ENCODE assay signal across 9 cellular contexts in genomic region chr22:32531955-32532818, GRCh38. TPM values are rescaled to one million over a fixed set of nuclear protein-coding genes. Genes with fewer than 3 reads are reported as not detected.
A peak's percentile ranks its signal among the peaks of the same experiment; 100 is the strongest.
DNase-seq lines count a peak whose midpoint lies in the region; ATAC-seq and TF ChIP-seq lines count a peak whose summit lies in the region.
"Had no signal": no experiment of that assay in that cellular context is flagged by ENCODE, and none has a peak within 500 bp of the region (broad histone marks: within the 10 kb centered on the region; RNA-seq: fewer than 3 reads in every experiment).

No MANE protein-coding gene starts in this region.

- H3K4ac ChIP-seq in IMR-90 (ENCODE audit: low read depth, low read length): peak overlapping the region; percentile 92

- TF ChIP-seq POLR2A in IMR-90 (IDR thresholded peaks at IDR 0.05; ENCODE audit: low read depth, low read length) (no peak; the same call in 1 of the 2 replicates), stomach (IDR thresholded peaks at IDR 0.05) (no peak)

- no peak overlapping the region for H3K4me2 ChIP-seq in IMR-90 (ENCODE audit: low read depth, low read length)
- H3K4me2 ChIP-seq: KMS-11 had no signal

- H3K4me1 ChIP-seq in IMR-90 (ENCODE audit: control insufficient read depth, insufficient read depth, low read length) (peaks cover 25% of the 10 kb centered on the region), stomach (peaks cover 25 to 44% (median 33%) of the 10 kb centered on the region in 4 donors)

- H4K8ac ChIP-seq in IMR-90 (ENCODE audit: low read depth in 2 of 2, low read length in 2 of 2): peak overlapping the region; percentile 43 to 88

- in situ Hi-C loops in IMR-90 (cut with MboI; ENCODE audit: low sequenced_read_pairs): no loop called here

- intact Hi-C loops in IMR-90 (cut with micrococcal nuclease): loop anchor here (2.0 kb wide), 1 partner anchor 91 kb away; no protein-coding TSS in a partner anchor
- intact Hi-C loops in stomach (cut with DNase I; ENCODE audit: low total_unique reads): loop anchor here (10.0 kb wide), 2 partner anchors 103 to 263 kb away; no protein-coding TSS in a partner anchor

- H3K79me1 ChIP-seq in IMR-90 (ENCODE audit: low read depth in 1 of 2, low read length in 2 of 2): 0 out of 4 replicates have a peak, but pooled peaks cover 0 to 5% of the 10 kb centered on the region in 2 experiments

- H3K27ac ChIP-seq in IMR-90 (ENCODE audit: insufficient read depth, low read length) (peak overlapping the region; percentile 33; the same call in 1 of the 2 replicates), stomach (peak overlapping the region; percentile 11 to 75 (median 61))
- H3K27ac ChIP-seq: KMS-11 had no signal

- no peaks in the 10 kb centered on the region for H3K27me3 Mint-ChIP-seq in brain

- no peak overlapping the region for H3K4me3 ChIP-seq in IMR-90 (ENCODE audit: insufficient read depth, low read depth, low read length)
- no peak overlapping the region for H3K4me3 ChIP-seq in stomach

- peaks cover 0 to 7% (median 0%) of the 10 kb centered on the region in 5 experiments for H3K9me3 Mint-ChIP-seq in brain

- H3K4me3 Mint-ChIP-seq in brain: peak overlapping the region in 3 of 5 experiments; percentile 17 to 47 (median 33)

- H3K36me3 ChIP-seq in IMR-90 (ENCODE audit: control insufficient read depth, insufficient read depth, low read length) (no peaks in the 10 kb centered on the region), stomach (no peaks in the 10 kb centered on the region)

- H3K4me1 Mint-ChIP-seq in brain: peaks cover 46% of the 10 kb centered on the region

- H3K9ac ChIP-seq in IMR-90 (ENCODE audit: low read depth, low read length): peak overlapping the region; percentile 14; the same call in 1 of the 2 replicates
- H3K9ac ChIP-seq: KMS-11 had no signal

- no peaks in the 10 kb centered on the region for H3K27me3 ChIP-seq in IMR-90 (ENCODE audit: control insufficient read depth, insufficient read depth, low read length)
- peaks cover 0 to 26% (median 0%) of the 10 kb centered on the region in 3 donors for H3K27me3 ChIP-seq in stomach

- TF ChIP-seq CTCF in IMR-90 (conservative IDR thresholded peaks at IDR 0.05; ENCODE audit: low read depth, low read length): no peak
- TF ChIP-seq CTCF in brain (conservative IDR thresholded peaks at IDR 0.05): no peak
- no peak for TF ChIP-seq CTCF in stomach (IDR thresholded peaks at IDR 0.05)

- BruUV-seq in IMR-90 (replicated peaks; lab: Mats Ljungman, UMichigan): no TSS peak

- H4K20me1 ChIP-seq in IMR-90 (ENCODE audit: insufficient read depth, low read length): no peaks in the 10 kb centered on the region

- dilution Hi-C loops in IMR-90 (cut with HindIII; ENCODE audit: low sequenced_read_pairs, unreplicated experiment): no loop called here

- H3K9me1 ChIP-seq in IMR-90 (ENCODE audit: insufficient read depth, low read length): peaks cover 14% of the 10 kb centered on the region

- peak overlapping the region; percentile 67 for H3K14ac ChIP-seq in IMR-90 (replicated peaks; ENCODE audit: low read depth, low read length)

- H2AK5ac ChIP-seq in IMR-90 (ENCODE audit: low read depth, low read length): peak overlapping the region; percentile 62; the same call in 1 of the 2 replicates

- CTCF ChIA-PET in IMR-90 (lab: Yijun Ruan, JAX): interaction anchor here (0.7 to 1.5 kb wide), 4 partner anchors 10 to 414 kb away, joined by 3 to 9 read pairs (median 3); no protein-coding TSS in a partner anchor

- 0 out of 2 replicates have a peak overlapping the region, but pooled peaks have one; percentile 55 for H3K56ac ChIP-seq in IMR-90 (ENCODE audit: extremely low read depth, insufficient read depth, low read length)

- peak overlapping the region; percentile 49; the same call in 1 of the 2 replicates for H3K23ac ChIP-seq in IMR-90 (ENCODE audit: low read depth, low read length)

- no peak overlapping the region for H2BK5ac ChIP-seq in IMR-90 (ENCODE audit: low read depth, low read length, poor library complexity, severe bottlenecking)

- peak overlapping the region; percentile 45; the same call in 1 of the 2 replicates for H4K5ac ChIP-seq in IMR-90 (ENCODE audit: low read depth, low read length)

- POLR2A ChIA-PET in IMR-90 (lab: Charles Lee; ENCODE audit: unreplicated experiment): interaction anchor here (0.8 to 1.8 kb wide), 2 partner anchors 11 to 269 kb away, joined by 3 to 5 read pairs; partner anchors contain the start of gene TIMP3

- H3K27ac Mint-ChIP-seq in brain: peak overlapping the region in 4 of 5 experiments; percentile 26 to 89 (median 74)

- no peak for TF ChIP-seq RAD21 in IMR-90 (IDR thresholded peaks at IDR 0.05; ENCODE audit: low read length)

- peak overlapping the region; percentile 52; the same call in 2 of the 3 replicates for H2BK15ac ChIP-seq in IMR-90 (ENCODE audit: low read depth, low read length)

- no peaks in the 10 kb centered on the region for H3K36me3 Mint-ChIP-seq in brain

- no peaks in the 10 kb centered on the region for H3K9me3 ChIP-seq in IMR-90 (ENCODE audit: control insufficient read depth, insufficient read depth, low read length)
- H3K9me3 ChIP-seq in stomach: no peaks in the 10 kb centered on the region

- peak overlapping the region; percentile 83 for H2AFZ ChIP-seq in IMR-90 (replicated peaks; ENCODE audit: low read length, poor library complexity)

- peak overlapping the region; percentile 6 for H2AK9ac ChIP-seq in IMR-90 (replicated peaks; ENCODE audit: low read depth, low read length, poor library complexity)

- peak overlapping the region; percentile 89 for H4K91ac ChIP-seq in IMR-90 (ENCODE audit: insufficient read depth, low read depth, low read length)

- peak overlapping the region; percentile 4; the same call in 1 of the 2 replicates for H3K18ac ChIP-seq in IMR-90 (ENCODE audit: low read depth, low read length)

- TF ChIP-seq EP300 in stomach (IDR thresholded peaks at IDR 0.05): no peak

- peak overlapping the region; percentile 94 for H2BK120ac ChIP-seq in IMR-90 (ENCODE audit: low read depth, low read length)

- 45% methylated on average over 8 of the region's 19 CpGs; no CpG with 5 or more reads in 1 of the 2 experiments for WGBS in IMR-90 (ENCODE audit: extremely low coverage in 2 of 2, insufficient read length in 1 of 2), 2 experiments
- WGBS in stomach, 5 donors: 28 to 44% (median 38%) methylated on average over 11 to 19 of the region's 19 CpGs

- DNase-seq in IMR-90: peak; percentile 93
- peak; percentile 61 for DNase-seq in iris pigment epithelial cell (ENCODE audit: low read depth)
- DNase-seq in stomach: peak; percentile 56
- DNase-seq in activated CD4-positive, alpha-beta T cell treated with anti-CD3 and anti-CD28 coated beads, Interleukin-2, amount 50 U/mL, for 48 hours: no peak
- no peak for DNase-seq in activated CD8-positive, alpha-beta memory T cell treated with anti-CD3 and anti-CD28 coated beads, Interleukin-2, amount 50 U/mL, for 48 hours

- ATAC-seq in IMR-90 (ENCODE audit: low read depth): peak; percentile 74
- no peak for ATAC-seq in GM21381 (IDR thresholded peaks at IDR 0.05; ENCODE audit: unreplicated experiment)
- ATAC-seq in HG03439 (IDR thresholded peaks at IDR 0.05; ENCODE audit: unreplicated experiment): no peak

- H2BK20ac ChIP-seq in IMR-90 (ENCODE audit: low read depth, low read length): peak overlapping the region; percentile 64

TF ChIP-seq in IMR-90, 13 proteins besides CTCF, POLR2A, EP300 and RAD21:
- TF ChIP-seq SMC3 (IDR thresholded peaks at IDR 0.05; ENCODE audit: low read depth, low read length) (no peak), MAZ (IDR thresholded peaks at IDR 0.05; ENCODE audit: borderline replicate concordance, low read depth, low read length) (no peak), FOS (IDR thresholded peaks at IDR 0.05; ENCODE audit: low read depth, low read length) (peak; percentile 56), CEBPB (IDR thresholded peaks at IDR 0.05; ENCODE audit: low read depth, low read length) (no peak), NFE2L2 (IDR thresholded peaks at IDR 0.05; ENCODE audit: low read depth, low read length) (peak; percentile 43; the same call in 1 of the 2 replicates), RFX5 (IDR thresholded peaks at IDR 0.05; ENCODE audit: low read depth, low read length) (no peak), CHD1 (IDR thresholded peaks at IDR 0.05; ENCODE audit: low read depth, low read length) (no peak), MXI1 (IDR thresholded peaks at IDR 0.05; ENCODE audit: borderline replicate concordance, low read depth, low read length) (peak; percentile 88), USF2 (IDR thresholded peaks at IDR 0.05; ENCODE audit: low read depth, low read length) (peak; percentile 88), RCOR1 (IDR thresholded peaks at IDR 0.05; ENCODE audit: insufficient replicate concordance, low read length) (peak; percentile 37), MAFK (IDR thresholded peaks at IDR 0.05; ENCODE audit: low read depth, low read length) (no peak), BHLHE40 (IDR thresholded peaks at IDR 0.05; ENCODE audit: low read depth, low read length) (peak; percentile 97), ELK1 (IDR thresholded peaks at IDR 0.05; ENCODE audit: borderline replicate concordance, low read depth, low read length) (no peak)

RNA-seq across cellular contexts. Expression of gene FBXO7, which starts 57.6 kb away (rescaled TPM):
- total RNA-seq in IMR-90 (2012; rRNA removed) (61.4 and 71.5 TPM in 2 replicates), stomach (100 to 1,000 TPM in 1 of 5 donors, 10 to 100 TPM in 4; 44.9 to 132 (median 66.9) TPM)
- polyA plus RNA-seq in IMR-90 (2012; rRNA removed) (69.7 and 71.5 TPM in 2 replicates), brain (ENCODE audit: insufficient read depth, low read depth, low replicate concordance) (123 TPM), stomach (10 to 100 TPM; 53.5 to 86.6 (median 64.9) TPM)
- 34.6 and 44.8 TPM in 2 replicates for polyA plus RNA-seq in IMR-90 (2012; cell fraction: cytosol; rRNA removed)
- polyA plus RNA-seq in IMR-90 (2012; cell fraction: nucleus; rRNA removed; ENCODE audit: low replicate concordance): 24.9 and 76.6 TPM in 2 replicates

Comparison
In these comparisons a context has a peak if more than half of its experiments do, and no peak if none do; other contexts are left out.
1. DNase-seq: peak in IMR-90 (single experiment), iris pigment epithelial cell (single experiment) and stomach (single experiment); none in activated CD4-positive, alpha-beta T cell treated with anti-CD3 and anti-CD28 coated beads, Interleukin-2, amount 50 U/mL, for 48 hours (0 of 2) and activated CD8-positive, alpha-beta memory T cell treated with anti-CD3 and anti-CD28 coated beads, Interleukin-2, amount 50 U/mL, for 48 hours (single experiment).